In the genomic region with DNA sequence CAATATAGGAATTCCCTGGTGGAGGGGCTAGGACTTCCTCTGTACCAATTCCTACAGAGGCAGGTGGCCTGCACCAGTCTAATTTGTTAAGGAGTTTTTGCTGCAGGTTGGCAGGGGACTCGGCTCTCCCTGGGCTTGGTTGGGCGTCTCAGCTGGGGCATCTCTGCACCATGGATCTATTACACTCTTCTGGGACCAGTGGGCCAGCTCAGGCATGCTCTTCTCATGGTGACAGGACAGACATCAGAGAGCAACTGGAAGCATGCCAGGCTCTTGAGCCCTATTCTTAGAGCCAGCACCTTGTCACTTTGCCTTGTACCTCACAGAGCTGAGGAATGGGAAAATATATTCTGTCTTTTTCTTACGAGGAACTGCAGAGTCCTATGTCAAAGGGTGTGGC, we compare ENCODE assay signal across 26 cellular contexts.
DNase-seq lines count a peak whose midpoint lies in the region; ATAC-seq and TF ChIP-seq lines count a peak whose summit lies in the region.
"Had no signal": no experiment of that assay in that cellular context is flagged by ENCODE, and none has a peak within 500 bp of the region (broad histone marks: within the 10 kb centered on the region; RNA-seq: fewer than 3 reads in every experiment).

No MANE protein-coding gene starts in this region.

- no peak overlapping the region for H2BK15ac ChIP-seq in mesendoderm (replicated peaks; ENCODE audit: low read depth)

- ATAC-seq in Right ventricle myocardium inferior (peak; percentile 57), GM19467 (IDR thresholded peaks at IDR 0.05; ENCODE audit: unreplicated experiment) (no peak)
- ATAC-seq: activated CD4-positive, alpha-beta T cell treated with anti-CD3 and anti-CD28 coated beads for 36 hours; gastrocnemius medialis; left lung; natural killer cell; right lobe of liver had no signal

- H3K79me1 ChIP-seq in mesendoderm (ENCODE audit: low read length), result no peaks in the 10 kb centered on the region

- no peak overlapping the region for H3K4me2 ChIP-seq in mesendoderm (ENCODE audit: low read length)

- no peak overlapping the region for H4K5ac ChIP-seq in mesendoderm (ENCODE audit: low read length)

- no peaks in the 10 kb centered on the region for H3K9me3 ChIP-seq in left ventricle myocardium inferior (replicated peaks)
- H3K9me3 ChIP-seq: esophagus muscularis mucosa, gastrocnemius medialis, left lung, ovary, Peyer's patch, right lobe of liver, uterus had no signal

- intact Hi-C loops in Right ventricle myocardium inferior (cut with DNase I) (no loop called here), left ventricle myocardium inferior (cut with micrococcal nuclease) (no loop called here)

- H3K18ac ChIP-seq in mesendoderm (ENCODE audit: low read length), result no peak overlapping the region

- no peak overlapping the region for H3K23ac ChIP-seq in mesendoderm (ENCODE audit: low read length)

- no peaks in the 10 kb centered on the region for H3K27me3 ChIP-seq in left ventricle myocardium inferior (ENCODE audit: low read depth)
- no peaks in the 10 kb centered on the region for H3K27me3 ChIP-seq in mesendoderm (ENCODE audit: insufficient read depth, low read length, poor library complexity)
- H3K27me3 ChIP-seq: gastrocnemius medialis, left lung, ovary, Peyer's patch, right lobe of liver, uterus had no signal

- no peaks in the 10 kb centered on the region for H3K36me3 ChIP-seq in left ventricle myocardium inferior
- H3K36me3 ChIP-seq in mesendoderm (ENCODE audit: control insufficient read depth, insufficient read depth, low read length), result no peaks in the 10 kb centered on the region
- H3K36me3 ChIP-seq: esophagus muscularis mucosa, gastrocnemius medialis, left lung, ovary, Peyer's patch, right lobe of liver, uterus had no signal

- H3K27ac ChIP-seq in left ventricle myocardium inferior (replicated peaks) (no peak overlapping the region), coronary artery (no peak overlapping the region), mesendoderm (ENCODE audit: low read depth, low read length) (no peak overlapping the region)
- H3K27ac ChIP-seq: C4-2B, esophagus muscularis mucosa, gastrocnemius medialis, left lung, ovary, Peyer's patch, right lobe of liver, uterus had no signal

- no CpG with 5 or more reads among the region's 3 CpGs for WGBS in mesendoderm (ENCODE audit: extremely low coverage, insufficient coverage, low lambda C conversion rate)

- DNase-seq in Right ventricle myocardium inferior (ENCODE audit: missing footprints) (no peak), left ventricle myocardium inferior (no peak), NCI-H2171 treated with DMSO at 0.1 percent for 48 hours (lab: John Stamatoyannopoulos, UW) (peak; percentile 93), coronary artery (ENCODE audit: low spot score) (peak; percentile 26), mesendoderm (no peak)
- DNase-seq in stimulated activated CD4-positive, alpha-beta T cell treated with anti-CD3 and anti-CD28 coated beads, Interleukin-15, amount 100 ng/mL, for 24 hours, result no peak
- DNase-seq: activated CD4-positive, alpha-beta T cell treated with anti-CD3 and anti-CD28 coated beads for 36 hours; activated naive CD4-positive, alpha-beta T cell treated with Interleukin-2 at 50 U/mL for 16 hours; activated T-cell treated with anti-CD3 and anti-CD28 coated beads, Interleukin-2, amount 50 U/mL, for 48 hours; Calu3; effector memory CD4-positive, alpha-beta T cell; gastrocnemius medialis; hippocampal formation; immature natural killer cell; left lung; natural killer cell; ovary; stimulated activated CD4-positive, alpha-beta T cell treated with anti-CD3 and anti-CD28 coated beads, Interleukin-12 subunit alpha, Interleukin-12 subunit beta, amount 100 ng/mL, for 4 hours; stimulated activated CD4-positive, alpha-beta T cell treated with anti-CD3 and anti-CD28 coated beads, Interleukin-4, amount 100 ng/mL, for 4 hours; stimulated activated naive CD4-positive, alpha-beta T cell; uterus had no signal

- no peak overlapping the region for H4K8ac ChIP-seq in mesendoderm (ENCODE audit: low read depth, low read length)

- H2BK120ac ChIP-seq in mesendoderm (ENCODE audit: low read depth, low read length), result no peak overlapping the region

- H3K4me1 ChIP-seq in left ventricle myocardium inferior (no peaks in the 10 kb centered on the region), mesendoderm (ENCODE audit: control insufficient read depth, low read depth, low read length) (no peaks in the 10 kb centered on the region)
- H3K4me1 ChIP-seq: gastrocnemius medialis, left lung, Peyer's patch, right lobe of liver had no signal

- H3K9ac ChIP-seq in mesendoderm (ENCODE audit: low read length), result no peak overlapping the region

- H3K4ac ChIP-seq in mesendoderm (ENCODE audit: low read depth, low read length), result no peak overlapping the region

- no peak overlapping the region for H2BK5ac ChIP-seq in mesendoderm (ENCODE audit: low read length)

- no peaks in the 10 kb centered on the region for H3K79me2 ChIP-seq in mesendoderm (ENCODE audit: control insufficient read depth, insufficient read depth, low read length)

- H3K56ac ChIP-seq in mesendoderm (ENCODE audit: low read length), result no peak overlapping the region

- TF ChIP-seq CTCF in left ventricle myocardium inferior (IDR thresholded peaks at IDR 0.05; ENCODE audit: borderline replicate concordance) (no peak), coronary artery (IDR thresholded peaks at IDR 0.05) (no peak)

- H3K4me3 ChIP-seq in left ventricle myocardium inferior (no peak overlapping the region), coronary artery (no peak overlapping the region), mesendoderm (ENCODE audit: low read length) (no peak overlapping the region)
- H3K4me3 ChIP-seq: esophagus muscularis mucosa, gastrocnemius medialis, left lung, ovary, Peyer's patch, right lobe of liver, uterus had no signal

- H2AK5ac ChIP-seq in mesendoderm (ENCODE audit: low read length), result no peak overlapping the region

Comparison
In these comparisons a context has a peak if more than half of its experiments do, and no peak if none do; other contexts are left out.
1. DNase-seq: peak in NCI-H2171 treated with DMSO at 0.1 percent for 48 hours (single experiment) and coronary artery (single experiment); none in Right ventricle myocardium inferior (single experiment), left ventricle myocardium inferior (single experiment), mesendoderm (single experiment) and stimulated activated CD4-positive, alpha-beta T cell treated with anti-CD3 and anti-CD28 coated beads, Interleukin-15, amount 100 ng/mL, for 24 hours (single experiment).